24 cellular contexts compared by ENCODE assay signal in genomic region chr10:123748711-123749110, GRCh38.
"Had no signal": no experiment of that assay in that cellular context is flagged by ENCODE, and none has a peak within 500 bp of the region (broad histone marks: within the 10 kb centered on the region; RNA-seq: fewer than 3 reads in every experiment).

No MANE protein-coding gene starts in this region.

- ATAC-seq: esophagus mucosa; gastrocnemius medialis; heart left ventricle; left lung; naive thymus-derived CD4-positive, alpha-beta T cell; psoas muscle; right cardiac atrium; stimulated activated memory B cell treated with anti-CD40 and anti-IgM and Interleukin-4, amounts not matched to agents 10 μg/mL and 1 μg/mL and 100 μg/mL, for 72 hours; stimulated activated naive CD8-positive, alpha-beta T cell treated with anti-CD3 and anti-CD28 coated beads, Interleukin-15, Interleukin-2, amounts not matched to agents 100 U/mL and 50 U/mL, for 24 hours had no signal

- DNase-seq: dorsolateral prefrontal cortex; effector CD8-positive, alpha-beta T cell; endodermal cell; foreskin fibroblast; gastrocnemius medialis; heart left ventricle; kidney; left lung; mesendoderm; midbrain; naive thymus-derived CD4-positive, alpha-beta T cell; occipital lobe; ovary; psoas muscle; right cardiac atrium; sigmoid colon; stimulated activated CD4-positive, alpha-beta T cell treated with anti-CD3 and anti-CD28 coated beads, Interleukin-4, amount 100 ng/mL, for 4 hours; stimulated activated naive CD8-positive, alpha-beta T cell treated with anti-CD3 and anti-CD28 coated beads, Interleukin-15, Interleukin-2, amounts not matched to agents 100 U/mL and 50 U/mL, for 24 hours; substantia nigra; testis; upper lobe of left lung; uterus had no signal
